ENCODE assay signal across 1 cellular context in the genomic region with DNA sequence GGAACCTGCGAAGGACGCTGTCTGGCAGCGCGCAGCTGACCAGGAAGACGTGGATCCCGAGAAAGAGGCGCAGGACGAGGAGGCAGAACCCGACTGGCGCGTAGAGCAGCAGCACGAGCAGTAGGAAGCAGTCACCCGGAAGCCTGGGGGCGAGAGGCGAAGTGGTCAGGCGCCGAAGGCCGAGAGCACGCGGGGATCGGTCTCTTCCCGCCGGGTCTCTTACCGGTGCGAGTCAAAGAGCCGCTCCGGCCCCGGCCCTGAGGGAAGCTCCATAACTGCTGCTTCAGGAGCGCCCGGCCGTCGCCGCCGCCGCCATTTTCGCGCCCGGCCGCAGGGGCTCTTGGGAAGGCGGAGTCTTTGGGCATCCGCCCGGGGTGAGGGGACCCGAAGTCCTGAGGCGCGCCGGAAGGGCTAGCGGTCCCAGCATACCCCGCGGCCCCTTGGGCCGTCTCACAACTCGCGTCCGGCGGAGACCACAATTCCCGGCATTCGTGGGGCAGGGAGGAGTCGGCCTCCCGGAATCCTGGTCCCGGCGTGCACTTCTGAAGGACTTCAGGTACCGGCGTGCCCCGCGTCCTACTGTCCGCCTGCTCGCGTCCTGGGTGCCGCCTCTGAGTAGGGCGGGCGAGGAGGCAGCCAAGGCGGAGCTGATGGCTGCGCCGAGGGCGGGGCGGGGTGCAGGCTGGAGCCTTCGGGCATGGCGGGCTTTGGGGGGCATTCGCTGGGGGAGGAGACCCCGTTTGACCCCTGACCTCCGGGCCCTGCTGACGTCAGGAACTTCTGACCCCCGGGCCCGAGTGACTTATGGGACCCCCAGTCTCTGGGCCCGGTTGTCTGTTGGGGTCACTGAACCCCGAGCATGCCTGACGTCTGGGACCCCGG.
TF ChIP-seq lines count a peak whose summit lies in the region.

A gene with protein sequence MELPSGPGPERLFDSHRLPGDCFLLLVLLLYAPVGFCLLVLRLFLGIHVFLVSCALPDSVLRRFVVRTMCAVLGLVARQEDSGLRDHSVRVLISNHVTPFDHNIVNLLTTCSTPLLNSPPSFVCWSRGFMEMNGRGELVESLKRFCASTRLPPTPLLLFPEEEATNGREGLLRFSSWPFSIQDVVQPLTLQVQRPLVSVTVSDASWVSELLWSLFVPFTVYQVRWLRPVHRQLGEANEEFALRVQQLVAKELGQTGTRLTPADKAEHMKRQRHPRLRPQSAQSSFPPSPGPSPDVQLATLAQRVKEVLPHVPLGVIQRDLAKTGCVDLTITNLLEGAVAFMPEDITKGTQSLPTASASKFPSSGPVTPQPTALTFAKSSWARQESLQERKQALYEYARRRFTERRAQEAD (minus strand): TSS at position 350 of the 882 bp plus-strand sequence. CDS start 77 bp downstream, at position 273.
A gene (plus strand): TSS at position 577 of the 882 bp plus-strand sequence. CDS start 74 bp downstream, at position 651.

TF ChIP-seq in GM12878, 131 proteins besides CTCF, POLR2A, EP300 and RAD21 (continued from another document and continues in another):
- TF ChIP-seq, protein P1, sequence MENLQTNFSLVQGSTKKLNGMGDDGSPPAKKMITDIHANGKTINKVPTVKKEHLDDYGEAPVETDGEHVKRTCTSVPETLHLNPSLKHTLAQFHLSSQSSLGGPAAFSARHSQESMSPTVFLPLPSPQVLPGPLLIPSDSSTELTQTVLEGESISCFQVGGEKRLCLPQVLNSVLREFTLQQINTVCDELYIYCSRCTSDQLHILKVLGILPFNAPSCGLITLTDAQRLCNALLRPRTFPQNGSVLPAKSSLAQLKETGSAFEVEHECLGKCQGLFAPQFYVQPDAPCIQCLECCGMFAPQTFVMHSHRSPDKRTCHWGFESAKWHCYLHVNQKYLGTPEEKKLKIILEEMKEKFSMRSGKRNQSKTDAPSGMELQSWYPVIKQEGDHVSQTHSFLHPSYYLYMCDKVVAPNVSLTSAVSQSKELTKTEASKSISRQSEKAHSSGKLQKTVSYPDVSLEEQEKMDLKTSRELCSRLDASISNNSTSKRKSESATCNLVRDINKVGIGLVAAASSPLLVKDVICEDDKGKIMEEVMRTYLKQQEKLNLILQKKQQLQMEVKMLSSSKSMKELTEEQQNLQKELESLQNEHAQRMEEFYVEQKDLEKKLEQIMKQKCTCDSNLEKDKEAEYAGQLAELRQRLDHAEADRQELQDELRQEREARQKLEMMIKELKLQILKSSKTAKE (IDR thresholded peaks at IDR 0.05; ENCODE audit: low read depth, poor library complexity, severe bottlenecking) = no peak
- no peak for TF ChIP-seq CHD4 (IDR thresholded peaks at IDR 0.05)
- TF ChIP-seq NRF1 (conservative IDR thresholded peaks at IDR 0.05; ENCODE audit: low read depth, low read length) = no peak
- no peak; the same call in 1 of the 2 replicates for TF ChIP-seq ATF7 (IDR thresholded peaks at IDR 0.05; ENCODE audit: low read depth)
- TF ChIP-seq YBX1 (IDR thresholded peaks at IDR 0.05) = no peak
- TF ChIP-seq BMI1 (IDR thresholded peaks at IDR 0.05; ENCODE audit: borderline replicate concordance) = no peak
- no peak for TF ChIP-seq CHD1 (IDR thresholded peaks at IDR 0.05; ENCODE audit: low read depth, low read length)
- TF ChIP-seq, protein P2, sequence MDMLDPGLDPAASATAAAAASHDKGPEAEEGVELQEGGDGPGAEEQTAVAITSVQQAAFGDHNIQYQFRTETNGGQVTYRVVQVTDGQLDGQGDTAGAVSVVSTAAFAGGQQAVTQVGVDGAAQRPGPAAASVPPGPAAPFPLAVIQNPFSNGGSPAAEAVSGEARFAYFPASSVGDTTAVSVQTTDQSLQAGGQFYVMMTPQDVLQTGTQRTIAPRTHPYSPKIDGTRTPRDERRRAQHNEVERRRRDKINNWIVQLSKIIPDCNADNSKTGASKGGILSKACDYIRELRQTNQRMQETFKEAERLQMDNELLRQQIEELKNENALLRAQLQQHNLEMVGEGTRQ (IDR thresholded peaks at IDR 0.05; ENCODE audit: borderline replicate concordance, low read depth, low read length) = no peak
- peak; percentile 79 for TF ChIP-seq BACH1 (IDR thresholded peaks at IDR 0.05; ENCODE audit: borderline replicate concordance)
- peak; percentile 76; the same call in 1 of the 2 replicates for TF ChIP-seq POLR2AphosphoS2 (IDR thresholded peaks at IDR 0.05; ENCODE audit: low read depth, low read length)
- TF ChIP-seq JUNB (IDR thresholded peaks at IDR 0.05) = no peak
- no peak for TF ChIP-seq IRF4 (IDR thresholded peaks at IDR 0.05; ENCODE audit: low read depth, low read length)
- TF ChIP-seq, protein P3, sequence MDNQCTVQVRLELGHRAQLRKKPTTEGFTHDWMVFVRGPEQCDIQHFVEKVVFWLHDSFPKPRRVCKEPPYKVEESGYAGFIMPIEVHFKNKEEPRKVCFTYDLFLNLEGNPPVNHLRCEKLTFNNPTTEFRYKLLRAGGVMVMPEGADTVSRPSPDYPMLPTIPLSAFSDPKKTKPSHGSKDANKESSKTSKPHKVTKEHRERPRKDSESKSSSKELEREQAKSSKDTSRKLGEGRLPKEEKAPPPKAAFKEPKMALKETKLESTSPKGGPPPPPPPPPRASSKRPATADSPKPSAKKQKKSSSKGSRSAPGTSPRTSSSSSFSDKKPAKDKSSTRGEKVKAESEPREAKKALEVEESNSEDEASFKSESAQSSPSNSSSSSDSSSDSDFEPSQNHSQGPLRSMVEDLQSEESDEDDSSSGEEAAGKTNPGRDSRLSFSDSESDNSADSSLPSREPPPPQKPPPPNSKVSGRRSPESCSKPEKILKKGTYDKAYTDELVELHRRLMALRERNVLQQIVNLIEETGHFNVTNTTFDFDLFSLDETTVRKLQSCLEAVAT (IDR thresholded peaks at IDR 0.05) = peak; percentile 60; the same call in 1 of the 2 replicates
- TF ChIP-seq TCF3 (IDR thresholded peaks at IDR 0.05; ENCODE audit: borderline replicate concordance, insufficient read depth, low read depth, low read length) = no peak
- TF ChIP-seq LARP7 (IDR thresholded peaks at IDR 0.05) = peak; percentile 85; the same call in 1 of the 2 replicates
- TF ChIP-seq ZBED1 (IDR thresholded peaks at IDR 0.05; ENCODE audit: borderline replicate concordance) = no peak
- peak; percentile 98 for TF ChIP-seq YY1 (IDR thresholded peaks at IDR 0.05; ENCODE audit: low read depth, low read length)
- TF ChIP-seq RELA (IDR thresholded peaks at IDR 0.05; ENCODE audit: borderline replicate concordance, partially characterized antibody) = no peak
- peak; percentile 99 for TF ChIP-seq IKZF1 (conservative IDR thresholded peaks at IDR 0.05)
- TF ChIP-seq ZNF622 (IDR thresholded peaks at IDR 0.05) = no peak
- TF ChIP-seq RUNX3 (IDR thresholded peaks at IDR 0.05; ENCODE audit: low read length) = no peak
- TF ChIP-seq TCF12 (IDR thresholded peaks at IDR 0.05; ENCODE audit: low read depth, low read length) = no peak
- no peak for TF ChIP-seq SREBF2 (IDR thresholded peaks at IDR 0.05; ENCODE audit: low read length)
- TF ChIP-seq, protein P4, sequence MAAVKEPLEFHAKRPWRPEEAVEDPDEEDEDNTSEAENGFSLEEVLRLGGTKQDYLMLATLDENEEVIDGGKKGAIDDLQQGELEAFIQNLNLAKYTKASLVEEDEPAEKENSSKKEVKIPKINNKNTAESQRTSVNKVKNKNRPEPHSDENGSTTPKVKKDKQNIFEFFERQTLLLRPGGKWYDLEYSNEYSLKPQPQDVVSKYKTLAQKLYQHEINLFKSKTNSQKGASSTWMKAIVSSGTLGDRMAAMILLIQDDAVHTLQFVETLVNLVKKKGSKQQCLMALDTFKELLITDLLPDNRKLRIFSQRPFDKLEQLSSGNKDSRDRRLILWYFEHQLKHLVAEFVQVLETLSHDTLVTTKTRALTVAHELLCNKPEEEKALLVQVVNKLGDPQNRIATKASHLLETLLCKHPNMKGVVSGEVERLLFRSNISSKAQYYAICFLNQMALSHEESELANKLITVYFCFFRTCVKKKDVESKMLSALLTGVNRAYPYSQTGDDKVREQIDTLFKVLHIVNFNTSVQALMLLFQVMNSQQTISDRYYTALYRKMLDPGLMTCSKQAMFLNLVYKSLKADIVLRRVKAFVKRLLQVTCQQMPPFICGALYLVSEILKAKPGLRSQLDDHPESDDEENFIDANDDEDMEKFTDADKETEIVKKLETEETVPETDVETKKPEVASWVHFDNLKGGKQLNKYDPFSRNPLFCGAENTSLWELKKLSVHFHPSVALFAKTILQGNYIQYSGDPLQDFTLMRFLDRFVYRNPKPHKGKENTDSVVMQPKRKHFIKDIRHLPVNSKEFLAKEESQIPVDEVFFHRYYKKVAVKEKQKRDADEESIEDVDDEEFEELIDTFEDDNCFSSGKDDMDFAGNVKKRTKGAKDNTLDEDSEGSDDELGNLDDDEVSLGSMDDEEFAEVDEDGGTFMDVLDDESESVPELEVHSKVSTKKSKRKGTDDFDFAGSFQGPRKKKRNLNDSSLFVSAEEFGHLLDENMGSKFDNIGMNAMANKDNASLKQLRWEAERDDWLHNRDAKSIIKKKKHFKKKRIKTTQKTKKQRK (IDR thresholded peaks at IDR 0.05; ENCODE audit: low read depth, low read length) = no peak
- TF ChIP-seq CBX3 (IDR thresholded peaks at IDR 0.05; ENCODE audit: borderline replicate concordance, low read depth) = no peak
- TF ChIP-seq, protein P5, sequence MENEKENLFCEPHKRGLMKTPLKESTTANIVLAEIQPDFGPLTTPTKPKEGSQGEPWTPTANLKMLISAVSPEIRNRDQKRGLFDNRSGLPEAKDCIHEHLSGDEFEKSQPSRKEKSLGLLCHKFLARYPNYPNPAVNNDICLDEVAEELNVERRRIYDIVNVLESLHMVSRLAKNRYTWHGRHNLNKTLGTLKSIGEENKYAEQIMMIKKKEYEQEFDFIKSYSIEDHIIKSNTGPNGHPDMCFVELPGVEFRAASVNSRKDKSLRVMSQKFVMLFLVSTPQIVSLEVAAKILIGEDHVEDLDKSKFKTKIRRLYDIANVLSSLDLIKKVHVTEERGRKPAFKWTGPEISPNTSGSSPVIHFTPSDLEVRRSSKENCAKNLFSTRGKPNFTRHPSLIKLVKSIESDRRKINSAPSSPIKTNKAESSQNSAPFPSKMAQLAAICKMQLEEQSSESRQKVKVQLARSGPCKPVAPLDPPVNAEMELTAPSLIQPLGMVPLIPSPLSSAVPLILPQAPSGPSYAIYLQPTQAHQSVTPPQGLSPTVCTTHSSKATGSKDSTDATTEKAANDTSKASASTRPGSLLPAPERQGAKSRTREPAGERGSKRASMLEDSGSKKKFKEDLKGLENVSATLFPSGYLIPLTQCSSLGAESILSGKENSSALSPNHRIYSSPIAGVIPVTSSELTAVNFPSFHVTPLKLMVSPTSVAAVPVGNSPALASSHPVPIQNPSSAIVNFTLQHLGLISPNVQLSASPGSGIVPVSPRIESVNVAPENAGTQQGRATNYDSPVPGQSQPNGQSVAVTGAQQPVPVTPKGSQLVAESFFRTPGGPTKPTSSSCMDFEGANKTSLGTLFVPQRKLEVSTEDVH (IDR thresholded peaks at IDR 0.05; ENCODE audit: low read depth, partially characterized antibody) = no peak
- TF ChIP-seq NFXL1 (IDR thresholded peaks at IDR 0.05; ENCODE audit: borderline replicate concordance) = no peak
- TF ChIP-seq SRF (IDR thresholded peaks at IDR 0.05; ENCODE audit: low read depth in 2 of 2, low read length in 2 of 2) = peak in 1 of 2 experiments; percentile 53; a peak in 1 of 4 replicates
- TF ChIP-seq POU2F2 (IDR thresholded peaks at IDR 0.05; ENCODE audit: borderline replicate concordance, low read depth, low read length) = peak; percentile 17; the same call in 1 of the 3 replicates
- no peak for TF ChIP-seq EZH2 (IDR thresholded peaks at IDR 0.05; ENCODE audit: borderline replicate concordance, control insufficient read depth, low read depth, low read length)
- TF ChIP-seq, protein P6, sequence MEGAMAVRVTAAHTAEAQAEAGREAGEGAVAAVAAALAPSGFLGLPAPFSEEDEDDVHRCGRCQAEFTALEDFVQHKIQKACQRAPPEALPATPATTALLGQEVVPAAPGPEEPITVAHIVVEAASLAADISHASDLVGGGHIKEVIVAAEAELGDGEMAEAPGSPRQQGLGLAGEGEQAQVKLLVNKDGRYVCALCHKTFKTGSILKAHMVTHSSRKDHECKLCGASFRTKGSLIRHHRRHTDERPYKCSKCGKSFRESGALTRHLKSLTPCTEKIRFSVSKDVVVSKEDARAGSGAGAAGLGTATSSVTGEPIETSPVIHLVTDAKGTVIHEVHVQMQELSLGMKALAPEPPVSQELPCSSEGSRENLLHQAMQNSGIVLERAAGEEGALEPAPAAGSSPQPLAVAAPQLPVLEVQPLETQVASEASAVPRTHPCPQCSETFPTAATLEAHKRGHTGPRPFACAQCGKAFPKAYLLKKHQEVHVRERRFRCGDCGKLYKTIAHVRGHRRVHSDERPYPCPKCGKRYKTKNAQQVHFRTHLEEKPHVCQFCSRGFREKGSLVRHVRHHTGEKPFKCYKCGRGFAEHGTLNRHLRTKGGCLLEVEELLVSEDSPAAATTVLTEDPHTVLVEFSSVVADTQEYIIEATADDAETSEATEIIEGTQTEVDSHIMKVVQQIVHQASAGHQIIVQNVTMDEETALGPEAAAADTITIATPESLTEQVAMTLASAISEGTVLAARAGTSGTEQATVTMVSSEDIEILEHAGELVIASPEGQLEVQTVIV (IDR thresholded peaks at IDR 0.05; ENCODE audit: borderline replicate concordance, partially characterized antibody) = peak; percentile 68
- TF ChIP-seq RBBP5 (conservative IDR thresholded peaks at IDR 0.05) = no peak
- no peak for TF ChIP-seq ZZZ3 (IDR thresholded peaks at IDR 0.05; ENCODE audit: control insufficient read depth, insufficient read length, low read depth)
- peak; percentile 77; the same call in 1 of the 2 replicates for TF ChIP-seq SMAD5 (IDR thresholded peaks at IDR 0.05; ENCODE audit: low read depth)
- TF ChIP-seq KAT2A (conservative IDR thresholded peaks at IDR 0.05; ENCODE audit: control insufficient read depth, low read depth, low read length) = no peak
- no peak for TF ChIP-seq NR2C2 (IDR thresholded peaks at IDR 0.05; ENCODE audit: borderline replicate concordance, control insufficient read depth, insufficient read length, low read depth)
- TF ChIP-seq, protein P7, sequence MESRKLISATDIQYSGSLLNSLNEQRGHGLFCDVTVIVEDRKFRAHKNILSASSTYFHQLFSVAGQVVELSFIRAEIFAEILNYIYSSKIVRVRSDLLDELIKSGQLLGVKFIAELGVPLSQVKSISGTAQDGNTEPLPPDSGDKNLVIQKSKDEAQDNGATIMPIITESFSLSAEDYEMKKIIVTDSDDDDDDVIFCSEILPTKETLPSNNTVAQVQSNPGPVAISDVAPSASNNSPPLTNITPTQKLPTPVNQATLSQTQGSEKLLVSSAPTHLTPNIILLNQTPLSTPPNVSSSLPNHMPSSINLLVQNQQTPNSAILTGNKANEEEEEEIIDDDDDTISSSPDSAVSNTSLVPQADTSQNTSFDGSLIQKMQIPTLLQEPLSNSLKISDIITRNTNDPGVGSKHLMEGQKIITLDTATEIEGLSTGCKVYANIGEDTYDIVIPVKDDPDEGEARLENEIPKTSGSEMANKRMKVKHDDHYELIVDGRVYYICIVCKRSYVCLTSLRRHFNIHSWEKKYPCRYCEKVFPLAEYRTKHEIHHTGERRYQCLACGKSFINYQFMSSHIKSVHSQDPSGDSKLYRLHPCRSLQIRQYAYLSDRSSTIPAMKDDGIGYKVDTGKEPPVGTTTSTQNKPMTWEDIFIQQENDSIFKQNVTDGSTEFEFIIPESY (IDR thresholded peaks at IDR 0.05) = no peak
- peak; percentile 8 for TF ChIP-seq KLF5 (IDR thresholded peaks at IDR 0.05; ENCODE audit: partially characterized antibody)
